ENCODE assay signal across 13 cellular contexts in the genomic region with DNA sequence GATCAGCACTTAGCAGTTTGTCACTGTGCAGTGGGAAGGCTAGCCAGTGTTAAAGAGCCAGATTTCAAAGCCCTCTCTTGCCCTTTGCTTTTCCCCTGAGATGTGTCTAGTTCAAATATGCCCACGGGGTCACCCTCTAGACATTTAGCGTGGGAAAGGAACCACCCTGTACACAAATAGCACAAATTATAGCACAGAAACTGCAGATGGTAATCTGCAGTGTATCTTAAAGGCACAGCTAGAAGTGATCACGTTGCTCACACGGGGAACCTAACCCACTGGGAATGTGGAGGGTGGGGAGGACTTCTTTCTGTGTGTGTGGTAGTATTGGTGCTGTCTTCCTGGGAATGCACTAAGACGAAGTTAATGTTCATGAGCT.
DNase-seq lines count a peak whose midpoint lies in the region; ATAC-seq and TF ChIP-seq lines count a peak whose summit lies in the region.
"Had no signal": no experiment of that assay in that cellular context is flagged by ENCODE, and none has a peak within 500 bp of the region (broad histone marks: within the 10 kb centered on the region; RNA-seq: fewer than 3 reads in every experiment).

No MANE protein-coding gene starts in this region.

- peaks cover 83% of the 10 kb centered on the region for H3F3A ChIP-seq in GM23248 (ENCODE audit: insufficient read depth)
- peaks cover 27% of the 10 kb centered on the region for H3F3A ChIP-seq in smooth muscle cell (ENCODE audit: low read depth)

- no peaks in the 10 kb centered on the region for H3K9me3 ChIP-seq in GM23248 (ENCODE audit: low read depth)
- no peaks in the 10 kb centered on the region for H3K9me3 ChIP-seq in smooth muscle cell (replicated peaks; ENCODE audit: low read depth)
- H3K9me3 ChIP-seq: stomach had no signal

- H3K27ac ChIP-seq in GM23248: peak overlapping the region; percentile 81
- peak overlapping the region; percentile 78 for H3K27ac ChIP-seq in VCaP
- peak overlapping the region; percentile 42 for H3K27ac ChIP-seq in foreskin keratinocyte
- H3K27ac ChIP-seq in smooth muscle cell (ENCODE audit: low read depth): peak overlapping the region; percentile 95

- no peak for ATAC-seq in foreskin keratinocyte

- WGBS in GM23248 (ENCODE audit: low coverage in 1 of 2, low lambda C conversion rate in 2 of 2, missing lambda C conversion rate in 2 of 2), 2 experiments: 32% methylated on average over 5 of the region's 5 CpGs
- 48% methylated on average over 5 of the region's 5 CpGs for WGBS in smooth muscle cell (ENCODE audit: low lambda C conversion rate)

- H3K4me1 ChIP-seq in GM23248 (ENCODE audit: insufficient read depth) (peaks cover 74% of the 10 kb centered on the region), foreskin keratinocyte (peaks cover 35% of the 10 kb centered on the region), smooth muscle cell (ENCODE audit: low read depth) (peaks cover 16% of the 10 kb centered on the region)

- no peak overlapping the region for H2AFZ ChIP-seq in GM23248
- no peak overlapping the region for H2AFZ ChIP-seq in smooth muscle cell (ENCODE audit: low read depth)

- in situ Hi-C loops in GM23248 (cut with MboI) (loop anchor here (25.0 kb wide), 1 partner anchor 317 kb away; no protein-coding TSS in a partner anchor), KBM-7 (cut with MboI; ENCODE audit: low pct_unique_long_range_greater_than_20kb, low sequenced_read_pairs) (no loop called here)

- no peaks in the 10 kb centered on the region for H3K9me2 ChIP-seq in GM23248 (ENCODE audit: insufficient read depth)

- H3K9ac ChIP-seq in GM23248 (peak overlapping the region; percentile 31; the same call in 1 of the 2 replicates), smooth muscle cell (ENCODE audit: low read depth) (peak overlapping the region; percentile 66)

- DNase-seq in GM23248 (no peak), foreskin keratinocyte (no peak), smooth muscle cell (lab: John Stamatoyannopoulos, UW; ENCODE audit: unreplicated experiment) (no peak), KG1 (lab: John Stamatoyannopoulos, UW) (no peak), KBM-7 (no peak)
- DNase-seq in stimulated activated naive CD4-positive, alpha-beta T cell (lab: John Stamatoyannopoulos, UW): no peak
- DNase-seq: activated CD4-positive, CD25-positive, alpha-beta regulatory T cell treated with anti-CD3 and anti-CD28 coated beads, Interleukin-2, amount 50 U/mL, for 72 hours; DMS153; head of caudate nucleus; NCI-H1105; SIG-M5; stomach had no signal

- H3K4me3 ChIP-seq in GM23248 (no peak overlapping the region), smooth muscle cell (no peak overlapping the region)
- H3K4me3 ChIP-seq: stomach had no signal

- TF ChIP-seq CTCF in VCaP (conservative IDR thresholded peaks at IDR 0.05) (no peak), foreskin keratinocyte (conservative IDR thresholded peaks at IDR 0.05) (no peak), smooth muscle cell (IDR thresholded peaks at IDR 0.05; ENCODE audit: borderline replicate concordance, insufficient read depth, poor library complexity, severe bottlenecking) (no peak)

- H3K27me3 ChIP-seq in GM23248 (replicated peaks; ENCODE audit: insufficient read depth): no peaks in the 10 kb centered on the region
- H3K27me3 ChIP-seq in foreskin keratinocyte: no peaks in the 10 kb centered on the region
- no peaks in the 10 kb centered on the region for H3K27me3 ChIP-seq in smooth muscle cell (ENCODE audit: low read depth)
- H3K27me3 ChIP-seq: stomach had no signal

- peaks cover 3% of the 10 kb centered on the region; the same call in 1 of the 2 replicates for H4K20me1 ChIP-seq in GM23248 (ENCODE audit: insufficient read depth)
- H4K20me1 ChIP-seq in smooth muscle cell (ENCODE audit: low read depth): peaks cover 22% of the 10 kb centered on the region

- H3K4me2 ChIP-seq in GM23248 (ENCODE audit: unreplicated experiment): peak overlapping the region; percentile 5
- peak overlapping the region; percentile 70 for H3K4me2 ChIP-seq in smooth muscle cell

- H3K79me2 ChIP-seq in GM23248 (ENCODE audit: insufficient read depth) (peaks cover 96% of the 10 kb centered on the region), smooth muscle cell (ENCODE audit: low read depth) (peaks cover 42% of the 10 kb centered on the region)

- peaks cover 29% of the 10 kb centered on the region for H3K36me3 ChIP-seq in GM23248 (ENCODE audit: low read depth)
- no peaks in the 10 kb centered on the region for H3K36me3 ChIP-seq in smooth muscle cell (ENCODE audit: low read depth)

Comparison
In these comparisons a context has a peak if more than half of its experiments do, and no peak if none do; other contexts are left out.
1. H3K27ac ChIP-seq: peak in every context shown above with its lines; median percentile 95 in smooth muscle cell; 81 in GM23248; 78 in VCaP; 42 in foreskin keratinocyte.